Comparison of ENCODE assay signal across 31 cellular contexts in the genomic region with DNA sequence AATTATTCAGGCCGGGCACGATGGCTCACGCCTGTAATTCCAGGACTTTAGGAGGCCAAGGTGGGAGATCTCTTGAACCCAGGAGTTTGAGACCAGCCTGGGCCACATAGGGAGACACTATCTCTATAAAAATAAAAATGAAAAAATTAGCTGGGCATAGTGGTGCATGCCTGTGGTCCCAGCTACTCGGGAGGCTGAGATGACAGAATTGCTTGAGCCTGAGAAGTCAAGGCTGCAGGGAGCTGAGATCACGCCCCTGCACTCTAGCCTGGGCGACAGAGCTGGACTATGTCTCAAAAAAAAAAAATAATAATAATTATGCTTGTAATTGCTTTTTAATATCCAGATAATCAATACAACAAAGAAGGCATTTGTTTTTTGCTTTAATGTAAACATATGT.
"Had no signal": no experiment of that assay in that cellular context is flagged by ENCODE, and none has a peak within 500 bp of the region (broad histone marks: within the 10 kb centered on the region; RNA-seq: fewer than 3 reads in every experiment).

No MANE protein-coding gene starts in this region.

- H3K27ac ChIP-seq: adrenal gland, breast epithelium, cardiac muscle cell, foreskin keratinocyte, gastrocnemius medialis, heart left ventricle, WERI-Rb-1 had no signal

- H3K9me3 ChIP-seq: adrenal gland, breast epithelium, gastrocnemius medialis, heart left ventricle had no signal

- ATAC-seq: activated CD4-positive, CD25-positive, alpha-beta regulatory T cell treated with anti-CD3 and anti-CD28 coated beads, Interleukin-2, amount 50 U/mL, for 24 hours; activated CD8-positive, alpha-beta T cell treated with anti-CD3 and anti-CD28 coated beads for 36 hours; activated T-cell treated with anti-CD3 and anti-CD28 coated beads, Interleukin-2, amount 50 U/mL, for 4 hours; activated T-helper 17 cell treated with anti-CD3 and anti-CD28 coated beads, Interleukin-2, amount 50 U/mL, for 72 hours; esophagus mucosa; foreskin keratinocyte; gastrocnemius medialis; heart left ventricle; T-helper 17 cell had no signal

- H3K4me1 ChIP-seq: breast epithelium, gastrocnemius medialis had no signal

- H3K36me3 ChIP-seq: adrenal gland, breast epithelium, cardiac muscle cell, gastrocnemius medialis, heart left ventricle, WERI-Rb-1 had no signal

- H3K4me3 ChIP-seq: adrenal gland, breast epithelium, cardiac muscle cell, gastrocnemius medialis, heart left ventricle had no signal

- H3K27me3 ChIP-seq: adrenal gland, breast epithelium, cardiac muscle cell, foreskin keratinocyte, gastrocnemius medialis had no signal

- DNase-seq: activated B cell treated with CpG ODN at 0.5 μM for 24 hours; activated CD4-positive, alpha-beta T cell treated with anti-CD3 and anti-CD28 coated beads for 48 hours; activated CD4-positive, alpha-beta T cell treated with anti-CD3 and anti-CD28 coated beads, Interleukin-2, amount 50 U/mL, for 1 hour; activated CD4-positive, alpha-beta T cell treated with anti-CD3 and anti-CD28 coated beads, Interleukin-2, amount 50 U/mL, for 48 hours; activated CD8-positive, alpha-beta memory T cell treated with anti-CD3 and anti-CD28 coated beads for 24 hours; activated CD8-positive, alpha-beta T cell treated with anti-CD3 and anti-CD28 coated beads for 36 hours; activated effector memory CD4-positive, alpha-beta T cell treated with Interleukin-2 at 50 U/mL for 16 hours; activated gamma-delta T cell treated with Interleukin-2 at 50 U/mL for 16 hours; activated naive CD4-positive, alpha-beta T cell treated with anti-CD3 and anti-CD28 coated beads, Interleukin-2, amount 50 U/mL, for 16 hours; activated naive CD4-positive, alpha-beta T cell treated with Interleukin-2 at 50 U/mL for 16 hours; activated T-cell treated with anti-CD3 and anti-CD28 coated beads, Interleukin-2, amount 50 U/mL, for 4 hours; adrenal gland; amygdala; aorta; central memory CD4-positive, alpha-beta T cell; cerebellar nuclear complex; cortex of kidney; effector CD8-positive, alpha-beta T cell; foreskin keratinocyte; gastrocnemius medialis; glutamatergic neuron; heart left ventricle; T-helper 1 cell; T-helper 17 cell; T1000; WERI-Rb-1 had no signal
